Comparison of ENCODE assay signal across 2 cellular contexts in the genomic region with DNA sequence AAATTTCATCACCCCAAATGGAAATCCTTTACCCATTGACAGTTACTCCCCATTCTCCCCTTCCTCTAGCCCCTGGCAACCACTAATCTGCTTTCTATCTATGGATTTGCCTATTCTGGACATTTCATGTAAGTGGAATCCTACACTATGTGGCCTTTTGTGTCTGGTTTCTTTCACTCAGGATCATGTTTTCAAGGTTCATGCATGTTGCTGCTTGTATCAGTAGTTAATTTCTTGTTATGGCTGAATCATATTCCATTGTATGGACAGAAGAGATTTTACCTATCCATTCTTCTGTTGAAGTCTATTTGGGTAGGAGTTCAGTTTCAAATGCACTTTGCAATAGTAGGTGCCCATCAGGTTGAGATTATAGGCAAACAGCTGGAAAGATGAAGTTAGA.
TF ChIP-seq lines count a peak whose summit lies in the region.

No MANE protein-coding gene starts in this region.

TF ChIP-seq in GM23338, 12 proteins besides CTCF, POLR2A, EP300 and RAD21 (continued from another document):
- no peak for TF ChIP-seq REST (IDR thresholded peaks at IDR 0.05; ENCODE audit: unreplicated experiment)
TF ChIP-seq in GM23338: peak in this region for 0.

TF ChIP-seq in WTC11, 78 proteins besides CTCF, POLR2A, EP300 and RAD21 (continued from another document):
- TF ChIP-seq, protein P1, sequence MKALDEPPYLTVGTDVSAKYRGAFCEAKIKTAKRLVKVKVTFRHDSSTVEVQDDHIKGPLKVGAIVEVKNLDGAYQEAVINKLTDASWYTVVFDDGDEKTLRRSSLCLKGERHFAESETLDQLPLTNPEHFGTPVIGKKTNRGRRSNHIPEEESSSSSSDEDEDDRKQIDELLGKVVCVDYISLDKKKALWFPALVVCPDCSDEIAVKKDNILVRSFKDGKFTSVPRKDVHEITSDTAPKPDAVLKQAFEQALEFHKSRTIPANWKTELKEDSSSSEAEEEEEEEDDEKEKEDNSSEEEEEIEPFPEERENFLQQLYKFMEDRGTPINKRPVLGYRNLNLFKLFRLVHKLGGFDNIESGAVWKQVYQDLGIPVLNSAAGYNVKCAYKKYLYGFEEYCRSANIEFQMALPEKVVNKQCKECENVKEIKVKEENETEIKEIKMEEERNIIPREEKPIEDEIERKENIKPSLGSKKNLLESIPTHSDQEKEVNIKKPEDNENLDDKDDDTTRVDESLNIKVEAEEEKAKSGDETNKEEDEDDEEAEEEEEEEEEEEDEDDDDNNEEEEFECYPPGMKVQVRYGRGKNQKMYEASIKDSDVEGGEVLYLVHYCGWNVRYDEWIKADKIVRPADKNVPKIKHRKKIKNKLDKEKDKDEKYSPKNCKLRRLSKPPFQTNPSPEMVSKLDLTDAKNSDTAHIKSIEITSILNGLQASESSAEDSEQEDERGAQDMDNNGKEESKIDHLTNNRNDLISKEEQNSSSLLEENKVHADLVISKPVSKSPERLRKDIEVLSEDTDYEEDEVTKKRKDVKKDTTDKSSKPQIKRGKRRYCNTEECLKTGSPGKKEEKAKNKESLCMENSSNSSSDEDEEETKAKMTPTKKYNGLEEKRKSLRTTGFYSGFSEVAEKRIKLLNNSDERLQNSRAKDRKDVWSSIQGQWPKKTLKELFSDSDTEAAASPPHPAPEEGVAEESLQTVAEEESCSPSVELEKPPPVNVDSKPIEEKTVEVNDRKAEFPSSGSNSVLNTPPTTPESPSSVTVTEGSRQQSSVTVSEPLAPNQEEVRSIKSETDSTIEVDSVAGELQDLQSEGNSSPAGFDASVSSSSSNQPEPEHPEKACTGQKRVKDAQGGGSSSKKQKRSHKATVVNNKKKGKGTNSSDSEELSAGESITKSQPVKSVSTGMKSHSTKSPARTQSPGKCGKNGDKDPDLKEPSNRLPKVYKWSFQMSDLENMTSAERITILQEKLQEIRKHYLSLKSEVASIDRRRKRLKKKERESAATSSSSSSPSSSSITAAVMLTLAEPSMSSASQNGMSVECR (CRISPR knock-in tag; IDR thresholded peaks at IDR 0.05; ENCODE audit: borderline replicate concordance), result no peak
- TF ChIP-seq ZMAT4 (CRISPR knock-in tag; IDR thresholded peaks at IDR 0.05) (no peak), ATF1 (CRISPR knock-in tag; IDR thresholded peaks at IDR 0.05) (no peak), SOX15 (CRISPR knock-in tag; IDR thresholded peaks at IDR 0.05) (no peak), NFYB (CRISPR knock-in tag; conservative IDR thresholded peaks at IDR 0.05; ENCODE audit: low read depth) (no peak), ZNF219 (CRISPR knock-in tag; IDR thresholded peaks at IDR 0.05; ENCODE audit: borderline replicate concordance) (no peak), ZNF396 (CRISPR knock-in tag; IDR thresholded peaks at IDR 0.05; ENCODE audit: borderline replicate concordance) (no peak), EMX1 (CRISPR knock-in tag; IDR thresholded peaks at IDR 0.05) (no peak), HMGA2 (CRISPR knock-in tag; IDR thresholded peaks at IDR 0.05) (no peak)
- TF ChIP-seq, protein P2, sequence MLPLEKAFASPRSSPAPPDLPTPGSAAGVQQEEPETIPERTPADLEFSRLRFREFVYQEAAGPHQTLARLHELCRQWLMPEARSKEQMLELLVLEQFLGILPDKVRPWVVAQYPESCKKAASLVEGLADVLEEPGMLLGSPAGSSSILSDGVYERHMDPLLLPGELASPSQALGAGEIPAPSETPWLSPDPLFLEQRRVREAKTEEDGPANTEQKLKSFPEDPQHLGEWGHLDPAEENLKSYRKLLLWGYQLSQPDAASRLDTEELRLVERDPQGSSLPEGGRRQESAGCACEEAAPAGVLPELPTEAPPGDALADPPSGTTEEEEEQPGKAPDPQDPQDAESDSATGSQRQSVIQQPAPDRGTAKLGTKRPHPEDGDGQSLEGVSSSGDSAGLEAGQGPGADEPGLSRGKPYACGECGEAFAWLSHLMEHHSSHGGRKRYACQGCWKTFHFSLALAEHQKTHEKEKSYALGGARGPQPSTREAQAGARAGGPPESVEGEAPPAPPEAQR (CRISPR knock-in tag; IDR thresholded peaks at IDR 0.05), result no peak
- TF ChIP-seq, protein P3, sequence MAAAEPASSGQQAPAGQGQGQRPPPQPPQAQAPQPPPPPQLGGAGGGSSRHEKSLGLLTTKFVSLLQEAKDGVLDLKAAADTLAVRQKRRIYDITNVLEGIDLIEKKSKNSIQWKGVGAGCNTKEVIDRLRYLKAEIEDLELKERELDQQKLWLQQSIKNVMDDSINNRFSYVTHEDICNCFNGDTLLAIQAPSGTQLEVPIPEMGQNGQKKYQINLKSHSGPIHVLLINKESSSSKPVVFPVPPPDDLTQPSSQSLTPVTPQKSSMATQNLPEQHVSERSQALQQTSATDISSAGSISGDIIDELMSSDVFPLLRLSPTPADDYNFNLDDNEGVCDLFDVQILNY (CRISPR knock-in tag; IDR thresholded peaks at IDR 0.05), result no peak
